Comparison of ENCODE assay signal across 15 cellular contexts in genomic region chr4:183362916-183363542, GRCh38. TPM values are rescaled to one million over a fixed set of nuclear protein-coding genes. Genes with fewer than 3 reads are reported as not detected.
DNase-seq lines count a peak whose midpoint lies in the region; ATAC-seq and TF ChIP-seq lines count a peak whose summit lies in the region.
"Had no signal": no experiment of that assay in that cellular context is flagged by ENCODE, and none has a peak within 500 bp of the region (broad histone marks: within the 10 kb centered on the region; RNA-seq: fewer than 3 reads in every experiment).

No MANE protein-coding gene starts in this region.

- H3K4me1 ChIP-seq in Caco-2: peaks cover 6% of the 10 kb centered on the region; the same call in 1 of the 2 replicates

- H3K4me1 Mint-ChIP-seq in Caco-2 (ENCODE audit: low read depth, unreplicated experiment) (no peaks in the 10 kb centered on the region), neural crest cell (peaks cover 46% of the 10 kb centered on the region)
- H3K4me1 Mint-ChIP-seq: T-helper 17 cell had no signal

- ATAC-seq in left lobe of liver (no peak), GM21528 (IDR thresholded peaks at IDR 0.05; ENCODE audit: low FRiP score, unreplicated experiment) (no peak)
- ATAC-seq: T-helper 17 cell had no signal

- DNase-seq in Caco-2: peak in 1 of 2 experiments; percentile 14
- DNase-seq in MG63: peak; percentile 46
- DNase-seq in choroid plexus epithelial cell (ENCODE audit: low read depth): peak; percentile 54
- DNase-seq in neural crest cell (ENCODE audit: low read depth, low spot score): no peak
- no peak for DNase-seq in left lobe of liver (ENCODE audit: low spot score)
- DNase-seq in stimulated activated CD4-positive, alpha-beta T cell treated with anti-CD3 and anti-CD28 coated beads, Interleukin-2, amount 100 ng/mL, for 48 hours: no peak
- DNase-seq in superior temporal gyrus (ENCODE audit: extremely low spot score): no peak
- DNase-seq: activated naive CD4-positive, alpha-beta T cell treated with anti-CD3 and anti-CD28 coated beads for 36 hours; NCI-H1694 treated with DMSO at 0.1 percent for 48 hours; stimulated activated CD4-positive, alpha-beta T cell treated with anti-CD3 and anti-CD28 coated beads, Interleukin-4, amount 100 ng/mL, for 1 hour; stimulated activated naive CD4-positive, alpha-beta T cell; T-helper 17 cell had no signal

- H3K9me3 Mint-ChIP-seq in Caco-2 (ENCODE audit: unreplicated experiment): no peaks in the 10 kb centered on the region
- no peaks in the 10 kb centered on the region for H3K9me3 Mint-ChIP-seq in neural crest cell
- H3K9me3 Mint-ChIP-seq: activated naive CD4-positive, alpha-beta T cell treated with anti-CD3 and anti-CD28 coated beads for 36 hours had no signal

- H3K4me3 ChIP-seq in Caco-2 (ENCODE audit: low read depth, low read length) (no peak overlapping the region), MG63 (no peak overlapping the region), choroid plexus epithelial cell (ENCODE audit: low read depth, low read length) (no peak overlapping the region)

- H3K36me3 ChIP-seq in Caco-2 (ENCODE audit: control insufficient read depth, insufficient read depth, low read length) (no peaks in the 10 kb centered on the region), MG63 (no peaks in the 10 kb centered on the region)

- BruUV-seq in Caco-2 (replicated peaks; lab: Mats Ljungman, UMichigan): no TSS peak

- no peaks in the 10 kb centered on the region; the same call in 1 of the 2 replicates for H3K9me3 ChIP-seq in Caco-2
- no peaks in the 10 kb centered on the region for H3K9me3 ChIP-seq in MG63

- H3K27ac Mint-ChIP-seq in Caco-2 (ENCODE audit: unreplicated experiment) (no peak overlapping the region), neural crest cell (ENCODE audit: unreplicated experiment) (peak overlapping the region; percentile 45)
- H3K27ac Mint-ChIP-seq: activated naive CD4-positive, alpha-beta T cell treated with anti-CD3 and anti-CD28 coated beads for 36 hours; T-helper 17 cell had no signal

- POLR2A ChIA-PET in Caco-2 (lab: Charles Lee): no interaction called here

- TF ChIP-seq CTCF in Caco-2 (IDR thresholded peaks at IDR 0.05; ENCODE audit: insufficient read depth in 1 of 2, low read depth in 1 of 2, low read length in 1 of 2, severe bottlenecking in 1 of 2, unreplicated experiment in 1 of 2) (peak; percentile 26 to 36), choroid plexus epithelial cell (conservative IDR thresholded peaks at IDR 0.05; ENCODE audit: low read depth, low read length) (peak; percentile 55), neural crest cell (conservative IDR thresholded peaks at IDR 0.05) (peak; percentile 28)

- CTCF ChIA-PET in Caco-2 (lab: Charles Lee): interaction anchor here (0.6 kb wide), 1 partner anchor 411 kb away, joined by 3 read pairs; no protein-coding TSS in a partner anchor

- H3K27me3 Mint-ChIP-seq in Caco-2 (ENCODE audit: insufficient read depth, unreplicated experiment): no peaks in the 10 kb centered on the region
- no peaks in the 10 kb centered on the region for H3K27me3 Mint-ChIP-seq in neural crest cell (ENCODE audit: low read depth)

- H3K4me3 Mint-ChIP-seq in Caco-2 (ENCODE audit: unreplicated experiment) (no peak overlapping the region), neural crest cell (no peak overlapping the region)
- H3K4me3 Mint-ChIP-seq: activated naive CD4-positive, alpha-beta T cell treated with anti-CD3 and anti-CD28 coated beads for 36 hours; T-helper 17 cell had no signal

- intact Hi-C loops in Caco-2 (cut with micrococcal nuclease; ENCODE audit: unreplicated experiment): loop anchor here (5.0 kb wide), 1 partner anchor 44 kb away; no protein-coding TSS in a partner anchor

- H3K36me3 Mint-ChIP-seq in Caco-2 (ENCODE audit: insufficient read depth, unreplicated experiment) (no peaks in the 10 kb centered on the region), neural crest cell (ENCODE audit: low read depth) (no peaks in the 10 kb centered on the region)

- H3K27me3 ChIP-seq in Caco-2 (replicated peaks; ENCODE audit: control insufficient read depth, insufficient read depth, low read length): no peaks in the 10 kb centered on the region
- H3K27me3 ChIP-seq in MG63: no peaks in the 10 kb centered on the region

RNA-seq across cellular contexts. Expression of gene CLDN24, which starts 40.8 kb away (rescaled TPM):
- not detected in 2 replicates for total RNA-seq in Caco-2 (2022)
- total RNA-seq in MG63 (2014; rRNA removed; shearing (Covaris generic); ENCODE audit: low replicate concordance): not detected in 2 replicates
- total RNA-seq in neural crest cell: not detected in 2 replicates
- total RNA-seq in left lobe of liver: not detected
- total RNA-seq: activated CD8-positive, alpha-beta memory T cell treated with anti-CD3 and anti-CD28 coated beads for 36 hours; activated naive CD4-positive, alpha-beta T cell treated with anti-CD3 and anti-CD28 coated beads for 36 hours; liver; T-helper 17 cell had no signal

RNA-seq across cellular contexts. Expression of gene CLDN22, which starts 43.0 kb away (rescaled TPM):
- total RNA-seq in Caco-2 (2022) (not detected in 2 replicates), neural crest cell (not detected in 2 replicates), left lobe of liver (not detected)
- total RNA-seq in MG63 (2014; rRNA removed; shearing (Covaris generic); ENCODE audit: low replicate concordance): not detected in 2 replicates
- total RNA-seq: activated CD8-positive, alpha-beta memory T cell treated with anti-CD3 and anti-CD28 coated beads for 36 hours; activated naive CD4-positive, alpha-beta T cell treated with anti-CD3 and anti-CD28 coated beads for 36 hours; T-helper 17 cell had no signal

Comparison
In these comparisons a context has a peak if more than half of its experiments do, and no peak if none do; other contexts are left out.
1. DNase-seq: peak in MG63 (single experiment) and choroid plexus epithelial cell (single experiment); none in neural crest cell (single experiment), left lobe of liver (single experiment), stimulated activated CD4-positive, alpha-beta T cell treated with anti-CD3 and anti-CD28 coated beads, Interleukin-2, amount 100 ng/mL, for 48 hours (0 of 2) and superior temporal gyrus (single experiment).
2. Peak in every context shown above with its lines, with median percentiles within 50 percentile points of each other: CTCF ChIP-seq.